1 cellular context compared by ENCODE assay signal in the genomic region with DNA sequence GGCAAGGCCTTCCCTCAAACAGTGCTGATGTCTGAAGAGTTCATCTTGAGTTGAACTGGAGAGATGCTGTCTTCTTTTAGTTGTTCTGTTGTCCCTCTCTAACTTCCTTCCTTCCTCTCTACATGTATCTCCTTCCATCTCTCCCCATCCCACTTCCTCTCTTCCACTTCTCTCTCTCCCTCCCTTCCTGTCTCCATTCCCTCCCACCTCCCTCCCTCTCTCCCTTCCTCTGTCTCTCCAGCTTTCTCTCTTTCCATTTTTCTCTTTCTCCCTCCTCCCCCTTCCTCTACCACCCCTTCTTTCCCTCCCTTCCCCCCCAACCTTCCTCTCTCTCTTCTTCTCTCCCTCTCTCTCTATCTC.
TF ChIP-seq lines count a peak whose summit lies in the region.

No MANE protein-coding gene starts in this region.

TF ChIP-seq in H1, 55 proteins besides CTCF, POLR2A, EP300 and RAD21:
- no peak for TF ChIP-seq CBX8 (IDR thresholded peaks at IDR 0.05; ENCODE audit: borderline replicate concordance, low read depth, low read length)
- no peak for TF ChIP-seq BACH1 (IDR thresholded peaks at IDR 0.05; ENCODE audit: low read length)
- no peak for TF ChIP-seq EZH2 (IDR thresholded peaks at IDR 0.05; ENCODE audit: low read depth, low read length, severe bottlenecking)
- no peak for TF ChIP-seq SAP30 (IDR thresholded peaks at IDR 0.05; ENCODE audit: insufficient read depth, insufficient replicate concordance, low read length)
- TF ChIP-seq TAF1 (IDR thresholded peaks at IDR 0.05; ENCODE audit: low read depth, low read length) = no peak
